10 cellular contexts compared by ENCODE assay signal in genomic region chr12:12734561-12735071, GRCh38. TPM values are rescaled to one million over a fixed set of nuclear protein-coding genes. Genes with fewer than 3 reads are reported as not detected.
A peak's percentile ranks its signal among the peaks of the same experiment; 100 is the strongest.
DNase-seq lines count a peak whose midpoint lies in the region; ATAC-seq and TF ChIP-seq lines count a peak whose summit lies in the region.
"Had no signal": no experiment of that assay in that cellular context is flagged by ENCODE, and none has a peak within 500 bp of the region (broad histone marks: within the 10 kb centered on the region; RNA-seq: fewer than 3 reads in every experiment).

No MANE protein-coding gene starts in this region.

- peak overlapping the region; percentile 24 for H3K27ac ChIP-seq in cardiac muscle cell
- no peak overlapping the region for H3K27ac ChIP-seq in right cardiac atrium (ENCODE audit: low read length)
- peak overlapping the region; percentile 58 to 85 (median 80) for H3K27ac ChIP-seq in body of pancreas
- H3K27ac ChIP-seq in mucosa of rectum (ENCODE audit: low read depth in 2 of 2, low read length in 2 of 2): peak overlapping the region; percentile 52 to 62
- H3K27ac ChIP-seq in upper lobe of left lung: peak overlapping the region; percentile 3 to 54 (median 46)

- H3K27me3 ChIP-seq in cardiac muscle cell (no peaks in the 10 kb centered on the region), right cardiac atrium (ENCODE audit: control insufficient read depth, insufficient read depth) (no peaks in the 10 kb centered on the region), body of pancreas (no peaks in the 10 kb centered on the region), mucosa of rectum (ENCODE audit: control insufficient read depth in 2 of 2, insufficient read depth in 2 of 2, low read length in 2 of 2) (no peaks in the 10 kb centered on the region), upper lobe of left lung (no peaks in the 10 kb centered on the region)

- intact Hi-C loops in right cardiac atrium (cut with DNase I) (no loop called here), body of pancreas (cut with DNase I) (no loop called here)

- TF ChIP-seq EP300 in upper lobe of left lung (IDR thresholded peaks at IDR 0.05): no peak

- peak overlapping the region; percentile 36 to 65 for H3K9ac ChIP-seq in mucosa of rectum (ENCODE audit: low read depth in 1 of 2, low read length in 2 of 2)

- 66% methylated on average over 8 of the region's 8 CpGs for WGBS in right cardiac atrium
- 14 to 22% methylated on average over 8 of the region's 8 CpGs for WGBS in body of pancreas, 2 donors
- 59 to 66% methylated on average over 8 of the region's 8 CpGs for WGBS in upper lobe of left lung, 2 donors

- H3K4me3 ChIP-seq in cardiac muscle cell (no peak overlapping the region), right cardiac atrium (ENCODE audit: low read length) (no peak overlapping the region), body of pancreas (no peak overlapping the region), mucosa of rectum (ENCODE audit: low read length in 2 of 2) (peak overlapping the region; percentile 24 to 61), upper lobe of left lung (no peak overlapping the region)

- no peak for TF ChIP-seq CTCF in cardiac muscle cell (IDR thresholded peaks at IDR 0.05; ENCODE audit: low read depth, low read length)
- TF ChIP-seq CTCF in body of pancreas (IDR thresholded peaks at IDR 0.05): no peak
- no peak for TF ChIP-seq CTCF in upper lobe of left lung (IDR thresholded peaks at IDR 0.05)

- TF ChIP-seq POLR2A in body of pancreas (IDR thresholded peaks at IDR 0.05) (no peak), upper lobe of left lung (IDR thresholded peaks at IDR 0.05) (no peak)

- H3K9me3 ChIP-seq in cardiac muscle cell (ENCODE audit: low read depth) (no peaks in the 10 kb centered on the region), right cardiac atrium (ENCODE audit: control insufficient read depth, low read length) (no peaks in the 10 kb centered on the region), body of pancreas (no peaks in the 10 kb centered on the region), mucosa of rectum (ENCODE audit: control insufficient read depth in 2 of 2, low read length in 2 of 2) (no peaks in the 10 kb centered on the region), upper lobe of left lung (no peaks in the 10 kb centered on the region)

- H3K4me1 ChIP-seq in cardiac muscle cell (ENCODE audit: low read depth) (peaks cover 20% of the 10 kb centered on the region), right cardiac atrium (ENCODE audit: control insufficient read depth, insufficient read depth, low read length) (no peaks in the 10 kb centered on the region), body of pancreas (peaks cover 27% of the 10 kb centered on the region), mucosa of rectum (ENCODE audit: control insufficient read depth in 2 of 2, insufficient read depth in 2 of 2, low read length in 2 of 2) (peaks cover 0 to 20% of the 10 kb centered on the region in 2 donors), upper lobe of left lung (peaks cover 0 to 26% (median 14%) of the 10 kb centered on the region in 4 donors)

- no peak for DNase-seq in cardiac muscle cell (ENCODE audit: low read depth in 1 of 2, low spot score in 1 of 2)
- no peak for DNase-seq in right cardiac atrium
- peak; percentile 52 to 75 (median 68) for DNase-seq in body of pancreas
- DNase-seq in upper lobe of left lung: no peak
- DNase-seq in NCI-H345 treated with DMSO at 0.1 percent for 48 hours (lab: John Stamatoyannopoulos, UW; ENCODE audit: unreplicated experiment): no peak
- DNase-seq in stimulated activated CD4-positive, alpha-beta T cell treated with anti-CD3 and anti-CD28 coated beads, Interleukin-12 subunit alpha, Interleukin-12 subunit beta, amount 100 ng/mL, for 4 hours: no peak
- DNase-seq in COLO668 (lab: John Stamatoyannopoulos, UW; ENCODE audit: unreplicated experiment): no peak
- DNase-seq: mesendoderm, NCI-H2107 had no signal

- H3K36me3 ChIP-seq in cardiac muscle cell (no peaks in the 10 kb centered on the region), body of pancreas (replicated peaks in 1 of 2; ENCODE audit: insufficient read depth in 1 of 2, low read depth in 2 of 2) (no peaks in the 10 kb centered on the region), mucosa of rectum (ENCODE audit: control insufficient read depth in 2 of 2, insufficient read depth in 2 of 2, low read length in 2 of 2) (no peaks in the 10 kb centered on the region), upper lobe of left lung (no peaks in the 10 kb centered on the region)

- ATAC-seq in right cardiac atrium (no peak), body of pancreas (peak; percentile 82), upper lobe of left lung (ENCODE audit: low FRiP score in 2 of 2) (no peak)

RNA-seq across cellular contexts. Expression of gene CDKN1B, which starts 17.4 kb away (rescaled TPM):
- 63.9 and 90.4 TPM in 2 replicates for total RNA-seq in cardiac muscle cell
- 5.8 and 15.2 TPM in 2 replicates for polyA plus RNA-seq in cardiac muscle cell
- 10 to 100 TPM; 28.9 to 48.0 (median 46.5) TPM for total RNA-seq in right cardiac atrium
- 35.2 TPM for polyA plus RNA-seq in right cardiac atrium
- 10 to 100 TPM; 11.9 to 28.3 TPM for total RNA-seq in body of pancreas
- 10 to 100 TPM; 42.1 to 85.5 (median 72.3) TPM for total RNA-seq in upper lobe of left lung

RNA-seq across cellular contexts. Expression of gene GPR19, which starts 38.6 kb away (rescaled TPM):
- 1.0 and 1.6 TPM in 2 replicates for total RNA-seq in cardiac muscle cell
- polyA plus RNA-seq in cardiac muscle cell: 1.6 and 3.4 TPM in 2 replicates
- total RNA-seq in right cardiac atrium: under 1 TPM in 1 of 4 donors, not detected in 3; 0.17 TPM
- polyA plus RNA-seq in right cardiac atrium: 0.05 TPM
- not detected for total RNA-seq in body of pancreas
- not detected for total RNA-seq in upper lobe of left lung

RNA-seq across cellular contexts. Expression of gene APOLD1, which starts 50.8 kb away (rescaled TPM):
- 2.6 and 14.2 TPM in 2 replicates for total RNA-seq in cardiac muscle cell
- 4.0 and 11.5 TPM in 2 replicates for polyA plus RNA-seq in cardiac muscle cell
- total RNA-seq in right cardiac atrium: 10 to 100 TPM; 15.0 to 43.0 (median 16.6) TPM
- 20.9 TPM for polyA plus RNA-seq in right cardiac atrium
- total RNA-seq in body of pancreas: 10 to 100 TPM; 10.1 to 23.4 TPM
- total RNA-seq in upper lobe of left lung: 10 to 100 TPM in 5 of 6 donors, 1 to 10 TPM in 1; 8.5 to 36.5 (median 15.6) TPM

Comparison
In these comparisons a context has a peak if more than half of its experiments do, and no peak if none do; other contexts are left out.
1. DNase-seq: peak in body of pancreas (4 of 4); none in cardiac muscle cell (0 of 2), right cardiac atrium (0 of 3), upper lobe of left lung (0 of 2), NCI-H345 treated with DMSO at 0.1 percent for 48 hours (single experiment), stimulated activated CD4-positive, alpha-beta T cell treated with anti-CD3 and anti-CD28 coated beads, Interleukin-12 subunit alpha, Interleukin-12 subunit beta, amount 100 ng/mL, for 4 hours (single experiment) and COLO668 (single experiment).
2. H3K4me3 ChIP-seq: peak in mucosa of rectum (2 of 2); none in cardiac muscle cell (single experiment), right cardiac atrium (single experiment), body of pancreas (0 of 2) and upper lobe of left lung (0 of 4).